In genomic region chr1:204376919-204377799, GRCh38 we compare ENCODE assay signal across 8 cellular contexts. TPM values are rescaled to one million over a fixed set of nuclear protein-coding genes. Genes with fewer than 3 reads are reported as not detected.
A peak's percentile ranks its signal among the peaks of the same experiment; 100 is the strongest.
DNase-seq lines count a peak whose midpoint lies in the region; ATAC-seq and TF ChIP-seq lines count a peak whose summit lies in the region.

No MANE protein-coding gene starts in this region.

- H4K20me1 ChIP-seq in smooth muscle cell (ENCODE audit: low read depth), result no peaks in the 10 kb centered on the region

- H3K4me2 ChIP-seq in smooth muscle cell, result peak overlapping the region; percentile 91

- ATAC-seq in activated naive CD8-positive, alpha-beta T cell treated with anti-CD3 and anti-CD28 coated beads, Interleukin-2, amount 50 U/mL, for 24 hours, result no peak
- ATAC-seq in HG02885 (IDR thresholded peaks at IDR 0.05; ENCODE audit: poor library complexity, unreplicated experiment), result no peak
- no peak for ATAC-seq in activated CD4-positive, CD25-positive, alpha-beta regulatory T cell treated with anti-CD3 and anti-CD28 coated beads, Interleukin-2, amount 50 U/mL, for 24 hours

- H3K27ac Mint-ChIP-seq in activated naive CD8-positive, alpha-beta T cell treated with anti-CD3 and anti-CD28 coated beads, Interleukin-2, amount 50 U/mL, for 24 hours, result no peak overlapping the region

- in situ Hi-C loops in GM13977 (cut with MboI; ENCODE audit: low pct_unique_long_range_greater_than_20kb, low sequenced_read_pairs, unreplicated experiment), result loop anchor here (25.0 kb wide), 1 partner anchor 215 kb away; the partner anchor contains the start of genes ETNK2 and REN

- no peaks in the 10 kb centered on the region for H3K79me2 ChIP-seq in smooth muscle cell (ENCODE audit: low read depth)

- peaks cover 15% of the 10 kb centered on the region for H3K4me1 Mint-ChIP-seq in activated naive CD8-positive, alpha-beta T cell treated with anti-CD3 and anti-CD28 coated beads, Interleukin-2, amount 50 U/mL, for 24 hours

- H2AFZ ChIP-seq in smooth muscle cell (ENCODE audit: low read depth), result peak overlapping the region; percentile 51

- H3K36me3 Mint-ChIP-seq in activated naive CD8-positive, alpha-beta T cell treated with anti-CD3 and anti-CD28 coated beads, Interleukin-2, amount 50 U/mL, for 24 hours (ENCODE audit: low read depth), result no peaks in the 10 kb centered on the region

- H3K4me1 ChIP-seq in smooth muscle cell (ENCODE audit: low read depth), result peaks cover 7% of the 10 kb centered on the region

- H3K4me3 ChIP-seq in HL-60 (replicated peaks; ENCODE audit: insufficient read depth, low read length) (peak overlapping the region; percentile 34), kidney epithelial cell (ENCODE audit: low read depth, low read length) (peak overlapping the region; percentile 48), smooth muscle cell (peak overlapping the region; percentile 61)

- H3K9me3 Mint-ChIP-seq in activated naive CD8-positive, alpha-beta T cell treated with anti-CD3 and anti-CD28 coated beads, Interleukin-2, amount 50 U/mL, for 24 hours, result no peaks in the 10 kb centered on the region

- H3K9me3 ChIP-seq in smooth muscle cell (replicated peaks; ENCODE audit: low read depth), result no peaks in the 10 kb centered on the region

- H3K27ac ChIP-seq in HL-60 (replicated peaks) (no peak overlapping the region), smooth muscle cell (ENCODE audit: low read depth) (no peak overlapping the region)

- no peak for TF ChIP-seq CTCF in HL-60 (IDR thresholded peaks at IDR 0.05; ENCODE audit: insufficient read depth, low read length)
- TF ChIP-seq CTCF in kidney epithelial cell (IDR thresholded peaks at IDR 0.05; ENCODE audit: insufficient read depth, low read length, poor library complexity, severe bottlenecking), result no peak
- no peak for TF ChIP-seq CTCF in smooth muscle cell (IDR thresholded peaks at IDR 0.05; ENCODE audit: borderline replicate concordance, insufficient read depth, poor library complexity, severe bottlenecking)
- no peak for TF ChIP-seq CTCF in GM13977 (IDR thresholded peaks at IDR 0.05; ENCODE audit: extremely low read depth, insufficient read depth, missing control alignments)

- DNase-seq in HL-60 (ENCODE audit: low read depth in 1 of 2, low spot score in 1 of 2), result no peak
- no peak for DNase-seq in activated naive CD8-positive, alpha-beta T cell treated with anti-CD3 and anti-CD28 coated beads, Interleukin-2, amount 50 U/mL, for 24 hours
- DNase-seq in kidney epithelial cell (ENCODE audit: low read depth), result no peak
- no peak for DNase-seq in smooth muscle cell (lab: John Stamatoyannopoulos, UW; ENCODE audit: unreplicated experiment)
- DNase-seq in GM13977 (ENCODE audit: low spot score), result no peak
- no peak for DNase-seq in RPMI8226

- 54% methylated on average over 27 of the region's 28 CpGs for whole genome bisulfite sequencing in smooth muscle cell (ENCODE audit: low lambda C conversion rate)

- H3K27me3 ChIP-seq in HL-60 (ENCODE audit: insufficient read depth, poor library complexity, severe bottlenecking), result peaks cover 35% of the 10 kb centered on the region
- no peaks in the 10 kb centered on the region for H3K27me3 ChIP-seq in kidney epithelial cell (ENCODE audit: control insufficient read depth, insufficient read depth, low read length)
- peaks cover 99% of the 10 kb centered on the region for H3K27me3 ChIP-seq in smooth muscle cell (ENCODE audit: low read depth)

- H3F3A ChIP-seq in smooth muscle cell (ENCODE audit: low read depth), result no peaks in the 10 kb centered on the region

- H3K9ac ChIP-seq in smooth muscle cell (ENCODE audit: low read depth), result no peak overlapping the region

- H3K4me3 Mint-ChIP-seq in activated naive CD8-positive, alpha-beta T cell treated with anti-CD3 and anti-CD28 coated beads, Interleukin-2, amount 50 U/mL, for 24 hours, result peak overlapping the region; percentile 63

- peaks cover 24% of the 10 kb centered on the region for H3K27me3 Mint-ChIP-seq in activated naive CD8-positive, alpha-beta T cell treated with anti-CD3 and anti-CD28 coated beads, Interleukin-2, amount 50 U/mL, for 24 hours

- no peaks in the 10 kb centered on the region for H3K36me3 ChIP-seq in kidney epithelial cell (ENCODE audit: control insufficient read depth, insufficient read depth, low read length)
- no peaks in the 10 kb centered on the region for H3K36me3 ChIP-seq in smooth muscle cell (ENCODE audit: low read depth)

RNA-seq across cellular contexts. Expression of gene PLEKHA6, which starts 17.4 kb away (rescaled TPM):
- total RNA-seq in kidney epithelial cell (15.4 and 48.9 TPM in 2 replicates), smooth muscle cell (0.45 and 0.67 TPM in 2 replicates)
- polyA plus RNA-seq in smooth muscle cell, result 0.85 and 2.5 TPM in 2 replicates

RNA-seq across cellular contexts. Expression of gene PPP1R15B, which starts 34.5 kb away (rescaled TPM):
- total RNA-seq in kidney epithelial cell, result 42.1 and 43.8 TPM in 2 replicates
- total RNA-seq in smooth muscle cell, result 68.1 and 74.8 TPM in 2 replicates
- polyA plus RNA-seq in smooth muscle cell, result 24.1 and 25.0 TPM in 2 replicates
